Comparison of ENCODE assay signal across 16 cellular contexts in the genomic region with DNA sequence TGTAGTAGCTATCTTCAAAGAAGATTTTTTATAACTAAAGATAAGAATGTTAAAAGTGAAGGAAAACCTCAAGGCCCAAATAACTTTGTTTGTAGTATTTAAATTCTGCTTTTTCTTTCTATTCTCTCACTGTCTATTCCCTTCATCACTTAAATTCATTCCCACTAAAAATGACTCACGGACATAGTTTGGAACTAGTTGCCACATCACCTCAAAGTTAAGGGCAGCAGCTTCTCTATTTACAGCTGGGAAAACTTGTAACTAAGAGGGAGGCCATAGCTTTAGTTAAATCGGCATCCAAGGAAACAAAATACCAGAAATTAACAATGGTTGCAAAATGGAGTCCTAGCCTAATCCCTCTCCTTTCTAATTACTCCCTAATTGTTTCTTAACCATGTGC.
"Had no signal": no experiment of that assay in that cellular context is flagged by ENCODE, and none has a peak within 500 bp of the region (broad histone marks: within the 10 kb centered on the region; RNA-seq: fewer than 3 reads in every experiment).

No MANE protein-coding gene starts in this region.

- DNase-seq: activated CD4-positive, alpha-beta T cell treated with anti-CD3 and anti-CD28 coated beads, Interleukin-2, amount 10 ng/mL, durations not matched to agents 24 days and 14 days; activated CD8-positive, alpha-beta memory T cell treated with anti-CD3 and anti-CD28 coated beads, Interleukin-2, amount 50 U/mL, for 48 hours; activated effector memory CD4-positive, alpha-beta T cell treated with Interleukin-2 at 50 U/mL for 16 hours; activated naive CD4-positive, alpha-beta T cell treated with anti-CD3 and anti-CD28 coated beads, Interleukin-2, amount 10 ng/mL, durations not matched to agents 7 days and 5 days; activated naive CD8-positive, alpha-beta T cell treated with anti-CD3 and anti-CD28 coated beads, Interleukin-2, amount 50 U/mL, for 24 hours; activated T-cell treated with anti-CD3 and anti-CD28 coated beads, Interleukin-2, amount 50 U/mL, for 48 hours; effector memory CD8-positive, alpha-beta T cell; gastrocnemius medialis; head of caudate nucleus; left lung; psoas muscle; right cardiac atrium; stimulated activated CD4-positive, alpha-beta T cell treated with anti-CD3 and anti-CD28 coated beads, Interleukin-2, amount 100 ng/mL, for 48 hours; T1000 had no signal

- H3K9me3 ChIP-seq: gastrocnemius medialis, left lung, psoas muscle, tibial nerve had no signal

- H3K4me1 ChIP-seq: gastrocnemius medialis, left lung, psoas muscle, tibial nerve had no signal

- H3K36me3 ChIP-seq: gastrocnemius medialis, left lung, tibial nerve had no signal

- H3K27me3 ChIP-seq: gastrocnemius medialis, left lung, tibial nerve had no signal

- H3K4me3 ChIP-seq: gastrocnemius medialis, left lung, psoas muscle, skin epidermis, tibial nerve had no signal

- H3K27ac ChIP-seq: gastrocnemius medialis, left lung, psoas muscle, skin epidermis, tibial nerve had no signal

- ATAC-seq: activated naive CD8-positive, alpha-beta T cell treated with anti-CD3 and anti-CD28 coated beads, Interleukin-2, amount 50 U/mL, for 24 hours; effector memory CD8-positive, alpha-beta T cell; gastrocnemius medialis; left lung; psoas muscle; right cardiac atrium had no signal
